In genomic region chr3:44729384-44729910, GRCh38 we compare ENCODE assay signal across 1 cellular context.
TF ChIP-seq lines count a peak whose summit lies in the region.

ZNF501 (plus strand) TSS chr3:44729635; CDS start chr3:44734422, 4,787 bp downstream.

TF ChIP-seq in HepG2, 621 proteins besides CTCF, POLR2A, EP300 and RAD21 (continued from another document and continues in another):
- peak; percentile 49; the same call in 1 of the 2 replicates for TF ChIP-seq ZNF609 (CRISPR knock-in tag; IDR thresholded peaks at IDR 0.05; ENCODE audit: borderline replicate concordance)
- no peak for TF ChIP-seq ZNF562 (CRISPR knock-in tag; IDR thresholded peaks at IDR 0.05; ENCODE audit: borderline replicate concordance)
- peak; percentile 78; the same call in 1 of the 2 replicates for TF ChIP-seq ZNF580 (CRISPR knock-in tag; IDR thresholded peaks at IDR 0.05; ENCODE audit: borderline replicate concordance, low read depth)
- TF ChIP-seq CENPT (CRISPR knock-in tag; IDR thresholded peaks at IDR 0.05; ENCODE audit: low read depth) = no peak
- TF ChIP-seq NFKBIZ (CRISPR knock-in tag; IDR thresholded peaks at IDR 0.05) = 0 out of 2 replicates have a peak, but pooled peaks have one; percentile 79
- peak; percentile 54; the same call in 1 of the 2 replicates for TF ChIP-seq THRA (CRISPR knock-in tag; IDR thresholded peaks at IDR 0.05; ENCODE audit: borderline replicate concordance)
- TF ChIP-seq ZBTB37 (CRISPR knock-in tag; IDR thresholded peaks at IDR 0.05) = 0 out of 2 replicates have a peak, but pooled peaks have one; percentile 21
- TF ChIP-seq, protein P1, sequence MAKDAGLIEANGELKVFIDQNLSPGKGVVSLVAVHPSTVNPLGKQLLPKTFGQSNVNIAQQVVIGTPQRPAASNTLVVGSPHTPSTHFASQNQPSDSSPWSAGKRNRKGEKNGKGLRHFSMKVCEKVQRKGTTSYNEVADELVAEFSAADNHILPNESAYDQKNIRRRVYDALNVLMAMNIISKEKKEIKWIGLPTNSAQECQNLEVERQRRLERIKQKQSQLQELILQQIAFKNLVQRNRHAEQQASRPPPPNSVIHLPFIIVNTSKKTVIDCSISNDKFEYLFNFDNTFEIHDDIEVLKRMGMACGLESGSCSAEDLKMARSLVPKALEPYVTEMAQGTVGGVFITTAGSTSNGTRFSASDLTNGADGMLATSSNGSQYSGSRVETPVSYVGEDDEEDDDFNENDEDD (CRISPR knock-in tag; IDR thresholded peaks at IDR 0.05; ENCODE audit: borderline replicate concordance) = peak; percentile 93
- TF ChIP-seq SMAD9 (CRISPR knock-in tag; IDR thresholded peaks at IDR 0.05) = peak; percentile 40; the same call in 1 of the 2 replicates
- TF ChIP-seq ZSCAN22 (CRISPR knock-in tag; IDR thresholded peaks at IDR 0.05) = no peak
- no peak for TF ChIP-seq REXO4 (CRISPR knock-in tag; IDR thresholded peaks at IDR 0.05; ENCODE audit: borderline replicate concordance)
- TF ChIP-seq TAF15 (IDR thresholded peaks at IDR 0.05; ENCODE audit: low read depth, low read length, poor library complexity, severe bottlenecking) = no peak
- TF ChIP-seq, protein P2, sequence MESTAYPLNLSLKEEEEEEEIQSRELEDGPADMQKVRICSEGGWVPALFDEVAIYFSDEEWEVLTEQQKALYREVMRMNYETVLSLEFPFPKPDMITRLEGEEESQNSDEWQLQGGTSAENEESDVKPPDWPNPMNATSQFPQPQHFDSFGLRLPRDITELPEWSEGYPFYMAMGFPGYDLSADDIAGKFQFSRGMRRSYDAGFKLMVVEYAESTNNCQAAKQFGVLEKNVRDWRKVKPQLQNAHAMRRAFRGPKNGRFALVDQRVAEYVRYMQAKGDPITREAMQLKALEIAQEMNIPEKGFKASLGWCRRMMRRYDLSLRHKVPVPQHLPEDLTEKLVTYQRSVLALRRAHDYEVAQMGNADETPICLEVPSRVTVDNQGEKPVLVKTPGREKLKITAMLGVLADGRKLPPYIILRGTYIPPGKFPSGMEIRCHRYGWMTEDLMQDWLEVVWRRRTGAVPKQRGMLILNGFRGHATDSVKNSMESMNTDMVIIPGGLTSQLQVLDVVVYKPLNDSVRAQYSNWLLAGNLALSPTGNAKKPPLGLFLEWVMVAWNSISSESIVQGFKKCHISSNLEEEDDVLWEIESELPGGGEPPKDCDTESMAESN (CRISPR knock-in tag; conservative IDR thresholded peaks at IDR 0.05) = 0 out of 2 replicates have a peak, but pooled peaks have one; percentile 80
- peak; percentile 60 for TF ChIP-seq TEAD3 (CRISPR knock-in tag; optimal IDR thresholded peaks at IDR 0.05; ENCODE audit: borderline replicate concordance)
- no peak for TF ChIP-seq FOXP1 (IDR thresholded peaks at IDR 0.05)
- TF ChIP-seq FOXP1 (CRISPR knock-in tag; IDR thresholded peaks at IDR 0.05) = 0 out of 2 replicates have a peak, but pooled peaks have one; percentile 14
- TF ChIP-seq PRDM10 (CRISPR knock-in tag; IDR thresholded peaks at IDR 0.05; ENCODE audit: low read depth) = peak; percentile 79; the same call in 1 of the 2 replicates
- no peak for TF ChIP-seq ZBTB10 (CRISPR knock-in tag; IDR thresholded peaks at IDR 0.05; ENCODE audit: borderline replicate concordance)
- TF ChIP-seq ARNTL (CRISPR knock-in tag; IDR thresholded peaks at IDR 0.05) = no peak; the same call in 1 of the 2 replicates
- TF ChIP-seq FOXA1 (IDR thresholded peaks at IDR 0.05) = no peak
- peak; percentile 36; the same call in 1 of the 2 replicates for TF ChIP-seq FOXA1 (CRISPR knock-in tag; IDR thresholded peaks at IDR 0.05)
- TF ChIP-seq, protein P3, sequence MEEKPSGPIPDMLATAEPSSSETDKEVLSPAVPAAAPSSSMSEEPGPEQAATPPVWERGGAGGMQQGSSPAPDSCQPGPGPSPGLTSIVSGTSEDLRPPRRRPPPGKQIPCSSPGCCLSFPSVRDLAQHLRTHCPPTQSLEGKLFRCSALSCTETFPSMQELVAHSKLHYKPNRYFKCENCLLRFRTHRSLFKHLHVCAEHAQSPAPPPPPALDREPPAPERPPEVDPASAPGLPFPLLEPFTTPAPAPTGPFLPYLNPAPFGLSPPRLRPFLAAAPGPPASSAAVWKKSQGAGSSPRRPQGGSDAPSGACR (CRISPR knock-in tag; IDR thresholded peaks at IDR 0.05) = no peak
- TF ChIP-seq THAP11 (CRISPR knock-in tag; IDR thresholded peaks at IDR 0.05) = peak; percentile 93
- peak; percentile 90 for TF ChIP-seq HDAC2 (CRISPR knock-in tag; IDR thresholded peaks at IDR 0.05)
- TF ChIP-seq, protein P4, sequence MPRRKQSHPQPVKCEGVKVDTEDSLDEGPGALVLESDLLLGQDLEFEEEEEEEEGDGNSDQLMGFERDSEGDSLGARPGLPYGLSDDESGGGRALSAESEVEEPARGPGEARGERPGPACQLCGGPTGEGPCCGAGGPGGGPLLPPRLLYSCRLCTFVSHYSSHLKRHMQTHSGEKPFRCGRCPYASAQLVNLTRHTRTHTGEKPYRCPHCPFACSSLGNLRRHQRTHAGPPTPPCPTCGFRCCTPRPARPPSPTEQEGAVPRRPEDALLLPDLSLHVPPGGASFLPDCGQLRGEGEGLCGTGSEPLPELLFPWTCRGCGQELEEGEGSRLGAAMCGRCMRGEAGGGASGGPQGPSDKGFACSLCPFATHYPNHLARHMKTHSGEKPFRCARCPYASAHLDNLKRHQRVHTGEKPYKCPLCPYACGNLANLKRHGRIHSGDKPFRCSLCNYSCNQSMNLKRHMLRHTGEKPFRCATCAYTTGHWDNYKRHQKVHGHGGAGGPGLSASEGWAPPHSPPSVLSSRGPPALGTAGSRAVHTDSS (CRISPR knock-in tag; conservative IDR thresholded peaks at IDR 0.05) = no peak
- TF ChIP-seq ERF (CRISPR knock-in tag; IDR thresholded peaks at IDR 0.05) = peak; percentile 70
- TF ChIP-seq ZNF3 (CRISPR knock-in tag; IDR thresholded peaks at IDR 0.05) = no peak
- TF ChIP-seq ZNF282 (IDR thresholded peaks at IDR 0.05; ENCODE audit: partially characterized antibody) = no peak
- TF ChIP-seq CERS6 (CRISPR knock-in tag; IDR thresholded peaks at IDR 0.05) = no peak; the same call in 1 of the 2 replicates
- peak; percentile 76; the same call in 1 of the 2 replicates for TF ChIP-seq MYNN (CRISPR knock-in tag; IDR thresholded peaks at IDR 0.05; ENCODE audit: low read depth)
- no peak for TF ChIP-seq FIP1L1 (IDR thresholded peaks at IDR 0.05; ENCODE audit: borderline replicate concordance, insufficient read depth, low read depth, low read length)
- no peak; the same call in 1 of the 2 replicates for TF ChIP-seq ZNF75D (CRISPR knock-in tag; IDR thresholded peaks at IDR 0.05; ENCODE audit: borderline replicate concordance)
- TF ChIP-seq ZC3H4 (CRISPR knock-in tag; IDR thresholded peaks at IDR 0.05; ENCODE audit: borderline replicate concordance) = no peak
